1 cellular context compared by ENCODE assay signal in the genomic region with DNA sequence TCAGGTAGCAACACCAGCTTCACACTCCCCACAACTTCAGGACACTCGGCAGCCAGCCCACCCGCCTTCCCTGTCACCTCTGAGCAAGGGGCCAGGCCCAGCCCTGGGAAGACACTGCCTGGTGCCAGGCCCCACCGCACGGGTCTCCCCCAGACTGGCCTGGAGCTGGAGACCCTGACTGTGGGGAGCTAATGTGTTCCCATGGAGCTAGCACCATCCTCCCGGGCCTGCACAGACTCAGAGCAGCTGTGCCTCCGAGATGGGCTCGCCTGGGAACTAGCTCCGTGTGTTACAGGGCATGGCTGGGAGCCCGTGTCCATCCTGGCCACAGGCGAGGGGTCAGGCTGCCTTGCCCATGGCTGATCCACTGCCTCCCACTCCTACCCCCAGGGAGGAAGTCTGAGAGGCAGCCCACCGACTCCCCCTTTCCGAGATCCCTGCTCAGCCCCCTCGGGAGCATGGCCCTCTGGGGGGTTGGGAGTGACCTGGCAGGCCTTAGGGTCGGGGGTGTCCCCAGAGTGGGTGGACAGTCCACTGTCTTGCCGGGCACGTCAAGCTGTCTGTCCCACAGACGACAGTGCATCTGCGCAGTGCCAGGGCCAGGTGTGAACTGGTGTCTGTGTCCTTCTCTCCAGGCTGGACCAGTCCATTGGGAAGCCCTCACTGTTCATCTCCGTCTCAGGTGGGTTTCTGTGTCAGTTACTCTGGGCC.
TF ChIP-seq lines count a peak whose summit lies in the region.

No MANE protein-coding gene starts in this region.

TF ChIP-seq in IMR-90, 13 proteins besides CTCF, POLR2A, EP300 and RAD21 (continued from another document):
- TF ChIP-seq USF2 (IDR thresholded peaks at IDR 0.05; ENCODE audit: low read depth, low read length): no peak
- no peak for TF ChIP-seq CEBPB (IDR thresholded peaks at IDR 0.05; ENCODE audit: low read depth, low read length)
- no peak for TF ChIP-seq RCOR1 (IDR thresholded peaks at IDR 0.05; ENCODE audit: insufficient replicate concordance, low read length)
- TF ChIP-seq CHD1 (IDR thresholded peaks at IDR 0.05; ENCODE audit: low read depth, low read length): no peak
- no peak for TF ChIP-seq MAFK (IDR thresholded peaks at IDR 0.05; ENCODE audit: low read depth, low read length)
- no peak for TF ChIP-seq RFX5 (IDR thresholded peaks at IDR 0.05; ENCODE audit: low read depth, low read length)
